1 cellular context compared by ENCODE assay signal in the genomic region with DNA sequence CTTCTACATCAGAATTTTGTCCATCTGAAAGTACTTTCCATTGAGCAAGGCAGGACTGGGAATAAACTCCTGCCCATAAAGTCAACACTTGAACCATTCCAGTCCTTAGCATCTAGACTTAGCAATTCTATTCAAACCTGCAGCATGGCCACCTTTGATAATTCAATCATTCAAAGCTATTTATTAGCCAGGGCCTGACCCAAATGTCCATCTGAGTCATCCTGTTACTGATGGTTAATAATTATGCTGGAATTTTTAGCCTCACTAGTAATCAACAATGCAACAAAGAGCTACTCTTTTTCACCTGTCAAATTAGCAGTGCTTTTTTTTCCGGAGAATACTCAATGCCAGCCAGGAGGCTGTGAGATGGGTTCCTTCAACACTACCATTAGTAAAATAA.
TF ChIP-seq lines count a peak whose summit lies in the region.

No MANE protein-coding gene starts in this region.

TF ChIP-seq in GM12878, 131 proteins besides CTCF, POLR2A, EP300 and RAD21 (continued from another document and continues in another):
- TF ChIP-seq MTA2 (IDR thresholded peaks at IDR 0.05; ENCODE audit: low read depth) (peak; percentile 76), ATF7 (IDR thresholded peaks at IDR 0.05; ENCODE audit: low read depth) (no peak), MYC (IDR thresholded peaks at IDR 0.05; ENCODE audit: insufficient read depth, insufficient read length, insufficient replicate concordance, low read length, severe bottlenecking) (no peak), CHD2 (IDR thresholded peaks at IDR 0.05; ENCODE audit: borderline replicate concordance, low read depth, low read length) (no peak), CREM (IDR thresholded peaks at IDR 0.05; ENCODE audit: low read depth) (no peak), IKZF1 (conservative IDR thresholded peaks at IDR 0.05) (peak; percentile 68), CHD1 (IDR thresholded peaks at IDR 0.05; ENCODE audit: low read depth, low read length) (no peak), ZNF384 (IDR thresholded peaks at IDR 0.05; ENCODE audit: borderline replicate concordance, low read depth, low read length) (no peak), SMAD1 (IDR thresholded peaks at IDR 0.05; ENCODE audit: low read depth, partially characterized antibody) (no peak), EZH2 (IDR thresholded peaks at IDR 0.05; ENCODE audit: borderline replicate concordance, control insufficient read depth, low read depth, low read length) (no peak), KAT2A (conservative IDR thresholded peaks at IDR 0.05; ENCODE audit: control insufficient read depth, low read depth, low read length) (no peak), SRF (IDR thresholded peaks at IDR 0.05; ENCODE audit: low read depth in 2 of 2, low read length in 2 of 2) (no peak), IKZF2 (IDR thresholded peaks at IDR 0.05) (peak in 1 of 2 experiments; percentile 20; a peak in 3 of 4 replicates), CBFB (IDR thresholded peaks at IDR 0.05; ENCODE audit: low read depth) (no peak), CEBPB (IDR thresholded peaks at IDR 0.05; ENCODE audit: borderline replicate concordance in 1 of 2, low read depth in 2 of 2, low read length in 2 of 2) (no peak), MXI1 (IDR thresholded peaks at IDR 0.05; ENCODE audit: low read depth, low read length) (no peak), YY1 (IDR thresholded peaks at IDR 0.05; ENCODE audit: low read depth, low read length) (no peak), NFIC (IDR thresholded peaks at IDR 0.05; ENCODE audit: low read depth, low read length) (no peak), ZNF622 (IDR thresholded peaks at IDR 0.05) (no peak)
- TF ChIP-seq, protein P1, sequence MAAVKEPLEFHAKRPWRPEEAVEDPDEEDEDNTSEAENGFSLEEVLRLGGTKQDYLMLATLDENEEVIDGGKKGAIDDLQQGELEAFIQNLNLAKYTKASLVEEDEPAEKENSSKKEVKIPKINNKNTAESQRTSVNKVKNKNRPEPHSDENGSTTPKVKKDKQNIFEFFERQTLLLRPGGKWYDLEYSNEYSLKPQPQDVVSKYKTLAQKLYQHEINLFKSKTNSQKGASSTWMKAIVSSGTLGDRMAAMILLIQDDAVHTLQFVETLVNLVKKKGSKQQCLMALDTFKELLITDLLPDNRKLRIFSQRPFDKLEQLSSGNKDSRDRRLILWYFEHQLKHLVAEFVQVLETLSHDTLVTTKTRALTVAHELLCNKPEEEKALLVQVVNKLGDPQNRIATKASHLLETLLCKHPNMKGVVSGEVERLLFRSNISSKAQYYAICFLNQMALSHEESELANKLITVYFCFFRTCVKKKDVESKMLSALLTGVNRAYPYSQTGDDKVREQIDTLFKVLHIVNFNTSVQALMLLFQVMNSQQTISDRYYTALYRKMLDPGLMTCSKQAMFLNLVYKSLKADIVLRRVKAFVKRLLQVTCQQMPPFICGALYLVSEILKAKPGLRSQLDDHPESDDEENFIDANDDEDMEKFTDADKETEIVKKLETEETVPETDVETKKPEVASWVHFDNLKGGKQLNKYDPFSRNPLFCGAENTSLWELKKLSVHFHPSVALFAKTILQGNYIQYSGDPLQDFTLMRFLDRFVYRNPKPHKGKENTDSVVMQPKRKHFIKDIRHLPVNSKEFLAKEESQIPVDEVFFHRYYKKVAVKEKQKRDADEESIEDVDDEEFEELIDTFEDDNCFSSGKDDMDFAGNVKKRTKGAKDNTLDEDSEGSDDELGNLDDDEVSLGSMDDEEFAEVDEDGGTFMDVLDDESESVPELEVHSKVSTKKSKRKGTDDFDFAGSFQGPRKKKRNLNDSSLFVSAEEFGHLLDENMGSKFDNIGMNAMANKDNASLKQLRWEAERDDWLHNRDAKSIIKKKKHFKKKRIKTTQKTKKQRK (IDR thresholded peaks at IDR 0.05; ENCODE audit: low read depth, low read length), result no peak
- TF ChIP-seq, protein P2, sequence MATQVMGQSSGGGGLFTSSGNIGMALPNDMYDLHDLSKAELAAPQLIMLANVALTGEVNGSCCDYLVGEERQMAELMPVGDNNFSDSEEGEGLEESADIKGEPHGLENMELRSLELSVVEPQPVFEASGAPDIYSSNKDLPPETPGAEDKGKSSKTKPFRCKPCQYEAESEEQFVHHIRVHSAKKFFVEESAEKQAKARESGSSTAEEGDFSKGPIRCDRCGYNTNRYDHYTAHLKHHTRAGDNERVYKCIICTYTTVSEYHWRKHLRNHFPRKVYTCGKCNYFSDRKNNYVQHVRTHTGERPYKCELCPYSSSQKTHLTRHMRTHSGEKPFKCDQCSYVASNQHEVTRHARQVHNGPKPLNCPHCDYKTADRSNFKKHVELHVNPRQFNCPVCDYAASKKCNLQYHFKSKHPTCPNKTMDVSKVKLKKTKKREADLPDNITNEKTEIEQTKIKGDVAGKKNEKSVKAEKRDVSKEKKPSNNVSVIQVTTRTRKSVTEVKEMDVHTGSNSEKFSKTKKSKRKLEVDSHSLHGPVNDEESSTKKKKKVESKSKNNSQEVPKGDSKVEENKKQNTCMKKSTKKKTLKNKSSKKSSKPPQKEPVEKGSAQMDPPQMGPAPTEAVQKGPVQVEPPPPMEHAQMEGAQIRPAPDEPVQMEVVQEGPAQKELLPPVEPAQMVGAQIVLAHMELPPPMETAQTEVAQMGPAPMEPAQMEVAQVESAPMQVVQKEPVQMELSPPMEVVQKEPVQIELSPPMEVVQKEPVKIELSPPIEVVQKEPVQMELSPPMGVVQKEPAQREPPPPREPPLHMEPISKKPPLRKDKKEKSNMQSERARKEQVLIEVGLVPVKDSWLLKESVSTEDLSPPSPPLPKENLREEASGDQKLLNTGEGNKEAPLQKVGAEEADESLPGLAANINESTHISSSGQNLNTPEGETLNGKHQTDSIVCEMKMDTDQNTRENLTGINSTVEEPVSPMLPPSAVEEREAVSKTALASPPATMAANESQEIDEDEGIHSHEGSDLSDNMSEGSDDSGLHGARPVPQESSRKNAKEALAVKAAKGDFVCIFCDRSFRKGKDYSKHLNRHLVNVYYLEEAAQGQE (IDR thresholded peaks at IDR 0.05; ENCODE audit: low read depth, low read length), result no peak
- TF ChIP-seq, protein P3, sequence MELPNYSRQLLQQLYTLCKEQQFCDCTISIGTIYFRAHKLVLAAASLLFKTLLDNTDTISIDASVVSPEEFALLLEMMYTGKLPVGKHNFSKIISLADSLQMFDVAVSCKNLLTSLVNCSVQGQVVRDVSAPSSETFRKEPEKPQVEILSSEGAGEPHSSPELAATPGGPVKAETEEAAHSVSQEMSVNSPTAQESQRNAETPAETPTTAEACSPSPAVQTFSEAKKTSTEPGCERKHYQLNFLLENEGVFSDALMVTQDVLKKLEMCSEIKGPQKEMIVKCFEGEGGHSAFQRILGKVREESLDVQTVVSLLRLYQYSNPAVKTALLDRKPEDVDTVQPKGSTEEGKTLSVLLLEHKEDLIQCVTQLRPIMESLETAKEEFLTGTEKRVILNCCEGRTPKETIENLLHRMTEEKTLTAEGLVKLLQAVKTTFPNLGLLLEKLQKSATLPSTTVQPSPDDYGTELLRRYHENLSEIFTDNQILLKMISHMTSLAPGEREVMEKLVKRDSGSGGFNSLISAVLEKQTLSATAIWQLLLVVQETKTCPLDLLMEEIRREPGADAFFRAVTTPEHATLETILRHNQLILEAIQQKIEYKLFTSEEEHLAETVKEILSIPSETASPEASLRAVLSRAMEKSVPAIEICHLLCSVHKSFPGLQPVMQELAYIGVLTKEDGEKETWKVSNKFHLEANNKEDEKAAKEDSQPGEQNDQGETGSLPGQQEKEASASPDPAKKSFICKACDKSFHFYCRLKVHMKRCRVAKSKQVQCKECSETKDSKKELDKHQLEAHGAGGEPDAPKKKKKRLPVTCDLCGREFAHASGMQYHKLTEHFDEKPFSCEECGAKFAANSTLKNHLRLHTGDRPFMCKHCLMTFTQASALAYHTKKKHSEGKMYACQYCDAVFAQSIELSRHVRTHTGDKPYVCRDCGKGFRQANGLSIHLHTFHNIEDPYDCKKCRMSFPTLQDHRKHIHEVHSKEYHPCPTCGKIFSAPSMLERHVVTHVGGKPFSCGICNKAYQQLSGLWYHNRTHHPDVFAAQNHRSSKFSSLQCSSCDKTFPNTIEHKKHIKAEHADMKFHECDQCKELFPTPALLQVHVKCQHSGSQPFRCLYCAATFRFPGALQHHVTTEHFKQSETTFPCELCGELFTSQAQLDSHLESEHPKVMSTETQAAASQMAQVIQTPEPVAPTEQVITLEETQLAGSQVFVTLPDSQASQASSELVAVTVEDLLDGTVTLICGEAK (IDR thresholded peaks at IDR 0.05; ENCODE audit: borderline replicate concordance), result no peak
- TF ChIP-seq, protein P4, sequence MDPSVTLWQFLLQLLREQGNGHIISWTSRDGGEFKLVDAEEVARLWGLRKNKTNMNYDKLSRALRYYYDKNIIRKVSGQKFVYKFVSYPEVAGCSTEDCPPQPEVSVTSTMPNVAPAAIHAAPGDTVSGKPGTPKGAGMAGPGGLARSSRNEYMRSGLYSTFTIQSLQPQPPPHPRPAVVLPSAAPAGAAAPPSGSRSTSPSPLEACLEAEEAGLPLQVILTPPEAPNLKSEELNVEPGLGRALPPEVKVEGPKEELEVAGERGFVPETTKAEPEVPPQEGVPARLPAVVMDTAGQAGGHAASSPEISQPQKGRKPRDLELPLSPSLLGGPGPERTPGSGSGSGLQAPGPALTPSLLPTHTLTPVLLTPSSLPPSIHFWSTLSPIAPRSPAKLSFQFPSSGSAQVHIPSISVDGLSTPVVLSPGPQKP (IDR thresholded peaks at IDR 0.05; ENCODE audit: low read depth, low read length), result no peak
- TF ChIP-seq, protein P5, sequence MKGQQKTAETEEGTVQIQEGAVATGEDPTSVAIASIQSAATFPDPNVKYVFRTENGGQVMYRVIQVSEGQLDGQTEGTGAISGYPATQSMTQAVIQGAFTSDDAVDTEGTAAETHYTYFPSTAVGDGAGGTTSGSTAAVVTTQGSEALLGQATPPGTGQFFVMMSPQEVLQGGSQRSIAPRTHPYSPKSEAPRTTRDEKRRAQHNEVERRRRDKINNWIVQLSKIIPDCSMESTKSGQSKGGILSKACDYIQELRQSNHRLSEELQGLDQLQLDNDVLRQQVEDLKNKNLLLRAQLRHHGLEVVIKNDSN (IDR thresholded peaks at IDR 0.05; ENCODE audit: borderline replicate concordance, extremely low read length, insufficient read depth, low read depth, low read length), result no peak
- TF ChIP-seq, protein P6, sequence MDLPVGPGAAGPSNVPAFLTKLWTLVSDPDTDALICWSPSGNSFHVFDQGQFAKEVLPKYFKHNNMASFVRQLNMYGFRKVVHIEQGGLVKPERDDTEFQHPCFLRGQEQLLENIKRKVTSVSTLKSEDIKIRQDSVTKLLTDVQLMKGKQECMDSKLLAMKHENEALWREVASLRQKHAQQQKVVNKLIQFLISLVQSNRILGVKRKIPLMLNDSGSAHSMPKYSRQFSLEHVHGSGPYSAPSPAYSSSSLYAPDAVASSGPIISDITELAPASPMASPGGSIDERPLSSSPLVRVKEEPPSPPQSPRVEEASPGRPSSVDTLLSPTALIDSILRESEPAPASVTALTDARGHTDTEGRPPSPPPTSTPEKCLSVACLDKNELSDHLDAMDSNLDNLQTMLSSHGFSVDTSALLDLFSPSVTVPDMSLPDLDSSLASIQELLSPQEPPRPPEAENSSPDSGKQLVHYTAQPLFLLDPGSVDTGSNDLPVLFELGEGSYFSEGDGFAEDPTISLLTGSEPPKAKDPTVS (IDR thresholded peaks at IDR 0.05; ENCODE audit: low read depth, low read length), result no peak
- TF ChIP-seq, protein P7, sequence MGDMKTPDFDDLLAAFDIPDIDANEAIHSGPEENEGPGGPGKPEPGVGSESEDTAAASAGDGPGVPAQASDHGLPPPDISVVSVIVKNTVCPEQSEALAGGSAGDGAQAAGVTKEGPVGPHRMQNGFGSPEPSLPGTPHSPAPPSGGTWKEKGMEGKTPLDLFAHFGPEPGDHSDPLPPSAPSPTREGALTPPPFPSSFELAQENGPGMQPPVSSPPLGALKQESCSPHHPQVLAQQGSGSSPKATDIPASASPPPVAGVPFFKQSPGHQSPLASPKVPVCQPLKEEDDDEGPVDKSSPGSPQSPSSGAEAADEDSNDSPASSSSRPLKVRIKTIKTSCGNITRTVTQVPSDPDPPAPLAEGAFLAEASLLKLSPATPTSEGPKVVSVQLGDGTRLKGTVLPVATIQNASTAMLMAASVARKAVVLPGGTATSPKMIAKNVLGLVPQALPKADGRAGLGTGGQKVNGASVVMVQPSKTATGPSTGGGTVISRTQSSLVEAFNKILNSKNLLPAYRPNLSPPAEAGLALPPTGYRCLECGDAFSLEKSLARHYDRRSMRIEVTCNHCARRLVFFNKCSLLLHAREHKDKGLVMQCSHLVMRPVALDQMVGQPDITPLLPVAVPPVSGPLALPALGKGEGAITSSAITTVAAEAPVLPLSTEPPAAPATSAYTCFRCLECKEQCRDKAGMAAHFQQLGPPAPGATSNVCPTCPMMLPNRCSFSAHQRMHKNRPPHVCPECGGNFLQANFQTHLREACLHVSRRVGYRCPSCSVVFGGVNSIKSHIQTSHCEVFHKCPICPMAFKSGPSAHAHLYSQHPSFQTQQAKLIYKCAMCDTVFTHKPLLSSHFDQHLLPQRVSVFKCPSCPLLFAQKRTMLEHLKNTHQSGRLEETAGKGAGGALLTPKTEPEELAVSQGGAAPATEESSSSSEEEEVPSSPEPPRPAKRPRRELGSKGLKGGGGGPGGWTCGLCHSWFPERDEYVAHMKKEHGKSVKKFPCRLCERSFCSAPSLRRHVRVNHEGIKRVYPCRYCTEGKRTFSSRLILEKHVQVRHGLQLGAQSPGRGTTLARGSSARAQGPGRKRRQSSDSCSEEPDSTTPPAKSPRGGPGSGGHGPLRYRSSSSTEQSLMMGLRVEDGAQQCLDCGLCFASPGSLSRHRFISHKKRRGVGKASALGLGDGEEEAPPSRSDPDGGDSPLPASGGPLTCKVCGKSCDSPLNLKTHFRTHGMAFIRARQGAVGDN (IDR thresholded peaks at IDR 0.05), result 0 out of 2 replicates have a peak, but pooled peaks have one; percentile 10
- TF ChIP-seq, protein P8, sequence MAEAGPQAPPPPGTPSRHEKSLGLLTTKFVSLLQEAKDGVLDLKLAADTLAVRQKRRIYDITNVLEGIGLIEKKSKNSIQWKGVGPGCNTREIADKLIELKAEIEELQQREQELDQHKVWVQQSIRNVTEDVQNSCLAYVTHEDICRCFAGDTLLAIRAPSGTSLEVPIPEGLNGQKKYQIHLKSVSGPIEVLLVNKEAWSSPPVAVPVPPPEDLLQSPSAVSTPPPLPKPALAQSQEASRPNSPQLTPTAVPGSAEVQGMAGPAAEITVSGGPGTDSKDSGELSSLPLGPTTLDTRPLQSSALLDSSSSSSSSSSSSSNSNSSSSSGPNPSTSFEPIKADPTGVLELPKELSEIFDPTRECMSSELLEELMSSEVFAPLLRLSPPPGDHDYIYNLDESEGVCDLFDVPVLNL (IDR thresholded peaks at IDR 0.05; ENCODE audit: low read depth, low read length), result no peak
- TF ChIP-seq, protein P9, sequence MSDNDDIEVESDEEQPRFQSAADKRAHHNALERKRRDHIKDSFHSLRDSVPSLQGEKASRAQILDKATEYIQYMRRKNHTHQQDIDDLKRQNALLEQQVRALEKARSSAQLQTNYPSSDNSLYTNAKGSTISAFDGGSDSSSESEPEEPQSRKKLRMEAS (IDR thresholded peaks at IDR 0.05; ENCODE audit: low read depth, low read length), result no peak
